22 cellular contexts compared by ENCODE assay signal in the genomic region with DNA sequence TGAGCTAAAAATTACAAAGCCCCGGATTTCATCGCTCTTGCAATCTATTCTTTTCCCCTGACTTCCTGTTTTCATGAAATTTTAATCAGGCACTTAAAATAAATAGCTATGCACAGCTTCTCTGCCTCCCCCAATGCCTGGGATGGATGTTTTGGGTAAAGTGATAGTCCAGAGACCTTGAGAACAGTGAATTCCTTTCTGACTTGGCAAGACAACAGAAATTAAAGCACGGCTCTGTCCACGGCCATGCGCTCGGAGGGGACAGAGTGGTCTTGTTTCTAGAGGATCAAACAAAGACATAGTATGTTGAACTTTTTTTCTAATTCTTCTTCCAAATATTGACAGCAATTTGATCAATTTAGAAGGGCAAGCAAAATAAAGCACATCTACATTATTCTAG.
"Had no signal": no experiment of that assay in that cellular context is flagged by ENCODE, and none has a peak within 500 bp of the region (broad histone marks: within the 10 kb centered on the region; RNA-seq: fewer than 3 reads in every experiment).

No MANE protein-coding gene starts in this region.

- H3K4me3 ChIP-seq: SJSA1, SK-N-MC had no signal

- H3K27me3 ChIP-seq: SJSA1 had no signal

- H3K4me1 ChIP-seq: SJSA1 had no signal

- H3K9me3 ChIP-seq: SJSA1 had no signal

- DNase-seq: IMR-90, Karpas-422, KG1, MM.1S, NCI-H1092, NCI-H1105 treated with DMSO at 0.1 percent for 48 hours, NCI-H1417 treated with DMSO at 0.1 percent for 48 hours, NCI-H146, NCI-H1694 treated with DMSO at 0.1 percent for 48 hours, NCI-H1930, NCI-H2081, NCI-H2107, NCI-H2227 treated with DMSO at 0.1 percent for 48 hours, NCI-H446, NCI-H510A treated with DMSO at 0.1 percent for 48 hours, NCI-H69, NCI-H774, Right ventricle myocardium superior, RPMI8226, SIG-M5 had no signal

- H3K27ac ChIP-seq: SJSA1, SK-N-MC had no signal

- H3K36me3 ChIP-seq: SJSA1 had no signal
